Comparison of ENCODE assay signal across 27 cellular contexts in genomic region chr18:13647761-13648160, GRCh38.
"Had no signal": no experiment of that assay in that cellular context is flagged by ENCODE, and none has a peak within 500 bp of the region (broad histone marks: within the 10 kb centered on the region; RNA-seq: fewer than 3 reads in every experiment).

No MANE protein-coding gene starts in this region.

- H3K4me3 ChIP-seq: left ventricle myocardium inferior, lung, neural progenitor cell, ovary, right atrium auricular region, right lobe of liver, skin epidermis, stomach, testis, thyroid gland, transverse colon, upper lobe of right lung, uterus had no signal

- H3K4me1 ChIP-seq: left ventricle myocardium inferior, neural progenitor cell, right lobe of liver, stomach, testis, transverse colon, upper lobe of right lung, uterus had no signal

- H3K4me2 ChIP-seq: neural progenitor cell had no signal

- DNase-seq: hypothalamus; islet precursor cell; left ventricle myocardium inferior; mesendoderm; naive B cell; natural killer cell; nephron progenitor cell; occipital lobe; ovary; right lobe of liver; stimulated activated CD4-positive, alpha-beta T cell treated with anti-CD3 and anti-CD28 coated beads, Interleukin-12 subunit alpha, Interleukin-12 subunit beta, amount 100 ng/mL, for 4 hours; stimulated activated CD4-positive, alpha-beta T cell treated with anti-CD3 and anti-CD28 coated beads, Interleukin-15, amount 100 ng/mL, for 24 hours; stimulated activated CD4-positive, alpha-beta T cell treated with anti-CD3 and anti-CD28 coated beads, Interleukin-2, amount 100 ng/mL, for 24 hours; stimulated activated CD4-positive, alpha-beta T cell treated with anti-CD3 and anti-CD28 coated beads, Interleukin-4, amount 100 ng/mL, for 1 hour; stimulated activated naive B cell treated with anti-CD40 and anti-IgM and Interleukin-4, amounts not matched to agents 10 μg/mL and 1 μg/mL and 100 μg/mL, for 72 hours; stimulated activated naive CD8-positive, alpha-beta T cell treated with anti-CD3 and anti-CD28 coated beads, Interleukin-15, Interleukin-2, amounts not matched to agents 100 U/mL and 50 U/mL, for 24 hours; stomach; testis; thyroid gland; transverse colon; upper lobe of right lung; uterus had no signal

- H3K9me3 ChIP-seq: left ventricle myocardium inferior, neutrophil, ovary, right atrium auricular region, right lobe of liver, stomach, testis, thyroid gland, transverse colon, upper lobe of right lung, uterus had no signal

- H3K27me3 ChIP-seq: neural progenitor cell, right atrium auricular region, right lobe of liver, stomach, testis, thyroid gland, transverse colon, upper lobe of right lung, uterus had no signal

- H3K9ac ChIP-seq: neural progenitor cell had no signal

- H3K36me3 ChIP-seq: neural progenitor cell, ovary, upper lobe of right lung, uterus had no signal

- H3K27ac ChIP-seq: left ventricle myocardium inferior, neural progenitor cell, neutrophil, ovary, right atrium auricular region, right lobe of liver, skin epidermis, stomach, testis, thyroid gland, transverse colon, upper lobe of right lung, uterus had no signal

- ATAC-seq: natural killer cell; right lobe of liver; stimulated activated naive B cell treated with anti-CD40 and anti-IgM and Interleukin-4, amounts not matched to agents 10 μg/mL and 1 μg/mL and 100 μg/mL, for 72 hours; stimulated activated naive CD8-positive, alpha-beta T cell treated with anti-CD3 and anti-CD28 coated beads, Interleukin-15, Interleukin-2, amounts not matched to agents 100 U/mL and 50 U/mL, for 24 hours; upper lobe of right lung had no signal

- H2AFZ ChIP-seq: neural progenitor cell had no signal
